In genomic region chr4:102828497-102828808, GRCh38 we compare ENCODE assay signal across 10 cellular contexts. TPM values are rescaled to one million over a fixed set of nuclear protein-coding genes. Genes with fewer than 3 reads are reported as not detected.
DNase-seq lines count a peak whose midpoint lies in the region; ATAC-seq, FAIRE-seq and TF ChIP-seq lines count a peak whose summit lies in the region.
"Had no signal": no experiment of that assay in that cellular context is flagged by ENCODE, and none has a peak within 500 bp of the region (broad histone marks: within the 10 kb centered on the region; RNA-seq: fewer than 3 reads in every experiment).

No MANE protein-coding gene starts in this region.

- TF ChIP-seq RAD21 in SK-N-SH (IDR thresholded peaks at IDR 0.05; ENCODE audit: low read length) (no peak), HepG2 (CRISPR knock-in tag; IDR thresholded peaks at IDR 0.05) (no peak)

- H4K20me1 ChIP-seq in SK-N-SH (ENCODE audit: insufficient read depth), result peaks cover 32% of the 10 kb centered on the region
- H4K20me1 ChIP-seq in HepG2 (ENCODE audit: insufficient read depth, low read length), result peaks cover 34% of the 10 kb centered on the region

- H3K27ac Mint-ChIP-seq in CD14-positive monocyte, result no peak overlapping the region
- H3K27ac Mint-ChIP-seq: HFFc6, type B pancreatic cell had no signal

- H3K27me3 ChIP-seq in SK-N-SH (ENCODE audit: insufficient read depth), result no peaks in the 10 kb centered on the region
- no peaks in the 10 kb centered on the region for H3K27me3 ChIP-seq in body of pancreas
- H3K27me3 ChIP-seq in HepG2 (ENCODE audit: control insufficient read depth in 1 of 2, insufficient read depth in 2 of 2, low read length in 2 of 2), result peaks cover 0 to 2% of the 10 kb centered on the region in 2 experiments; a peak in 1 of 5 replicates
- no peaks in the 10 kb centered on the region for H3K27me3 ChIP-seq in transverse colon

- POLR2A ChIA-PET in SK-N-SH (lab: Yijun Ruan, JAX) (interaction anchor here (0.7 to 4.4 kb wide), 10 partner anchors 9 to 1481 kb away, joined by 3 to 85 read pairs (median 4); partner anchors contain the start of genes CISD2, MANBA and PPP3CA), HepG2 (lab: Yijun Ruan, JAX) (interaction anchor here (0.7 to 3.4 kb wide), 37 partner anchors 8 to 386 kb away, joined by 3 to 121 read pairs (median 8); partner anchors contain the start of genes BDH2, CISD2, MANBA and NFKB1)

- H3K9ac ChIP-seq in SK-N-SH (peak overlapping the region; percentile 100), HepG2 (ENCODE audit: insufficient read depth, low read depth, low read length) (peak overlapping the region; percentile 98)

- no peak for TF ChIP-seq CTCF in SK-N-SH (IDR thresholded peaks at IDR 0.05)
- TF ChIP-seq CTCF in body of pancreas (IDR thresholded peaks at IDR 0.05), result no peak
- TF ChIP-seq CTCF in HepG2 (CRISPR knock-in tag; IDR thresholded peaks at IDR 0.05), result no peak
- peak in 1 of 5 experiments; percentile 14 for TF ChIP-seq CTCF in transverse colon (IDR thresholded peaks at IDR 0.05)
- TF ChIP-seq CTCF in CD14-positive monocyte (IDR thresholded peaks at IDR 0.05), result no peak

- CTCF ChIA-PET in SK-N-SH (lab: Yijun Ruan, JAX) (interaction anchor here (0.8 to 2.0 kb wide), 5 partner anchors 11 to 181 kb away, joined by 3 to 8 read pairs (median 5); no protein-coding TSS in a partner anchor), HepG2 (lab: Yijun Ruan, JAX; ENCODE audit: low intra/inter-chr PET ratio, low total read pairs) (no interaction called here)

- peak overlapping the region; percentile 85 for H3K4me2 ChIP-seq in SK-N-SH
- peak overlapping the region; percentile 88 for H3K4me2 ChIP-seq in HepG2 (ENCODE audit: low read depth, low read length)

- H3K4me1 Mint-ChIP-seq in CD14-positive monocyte, result peaks cover 24% of the 10 kb centered on the region

- in situ Hi-C loops in HepG2 (cut with HindIII; ENCODE audit: extremely low pct_ligation_motif_present, low pct_unique_long_range_greater_than_20kb), result loop anchor here (5.0 kb wide), 1 partner anchor 39 kb away; the partner anchor contains the start of gene CISD2
- in situ Hi-C loops in transverse colon (cut with MboI; ENCODE audit: low pct_ligation_motif_present in 1 of 4, low pct_unique_long_range_greater_than_20kb in 1 of 4, low sequenced_read_pairs in 3 of 4), result loop anchor here in 1 of 4 donors (25.0 kb wide), 1 partner anchor 184 kb away; the partner anchor contains the start of gene SLC9B1

- H3K36me3 ChIP-seq in SK-N-SH (replicated peaks in 1 of 2; ENCODE audit: control insufficient read depth in 1 of 2, insufficient read depth in 2 of 2, low read length in 1 of 2) (peaks cover 13 to 18% of the 10 kb centered on the region in 2 experiments), body of pancreas (replicated peaks in 1 of 2; ENCODE audit: insufficient read depth in 1 of 2, low read depth in 2 of 2) (no peaks in the 10 kb centered on the region), HepG2 (replicated peaks in 1 of 2; ENCODE audit: control insufficient read depth in 1 of 2, insufficient read depth in 2 of 2, low read length in 2 of 2) (0 out of 5 replicates have a peak, but pooled peaks cover 0 to 5% of the 10 kb centered on the region in 2 experiments), transverse colon (no peaks in the 10 kb centered on the region)

- H3K27ac ChIP-seq in SK-N-SH (ENCODE audit: low read depth in 2 of 2, low read length in 1 of 2) (peak overlapping the region; percentile 100), body of pancreas (peak overlapping the region; percentile 99 to 100 (median 100)), HepG2 (ENCODE audit: extremely low read length, insufficient read depth, low read length) (peak overlapping the region; percentile 97), transverse colon (peak overlapping the region; percentile 99 to 100 (median 100))

- peaks cover 0 to 3% (median 0%) of the 10 kb centered on the region in 7 donors for H3K9me3 Mint-ChIP-seq in CD14-positive monocyte
- H3K9me3 Mint-ChIP-seq: HFFc6, type B pancreatic cell had no signal

- BruUV-seq in HepG2 (replicated peaks; lab: Mats Ljungman, UMichigan), result TSS peak; percentile 83

- H3K36me3 Mint-ChIP-seq in CD14-positive monocyte, result no peaks in the 10 kb centered on the region

- H3K4me3 Mint-ChIP-seq in CD14-positive monocyte, result peak overlapping the region in 1 of 2 donors; percentile 97
- H3K4me3 Mint-ChIP-seq: HFFc6, type B pancreatic cell had no signal

- H3K4me1 ChIP-seq in SK-N-SH (ENCODE audit: control insufficient read depth in 1 of 2, insufficient read depth in 2 of 2, low read depth in 1 of 2, low read length in 1 of 2) (peaks cover 9 to 11% of the 10 kb centered on the region in 2 experiments; a peak in 3 of 4 replicates), body of pancreas (peaks cover 29% of the 10 kb centered on the region), HepG2 (ENCODE audit: insufficient read depth, low read length) (peaks cover 42% of the 10 kb centered on the region), transverse colon (peaks cover 7 to 26% (median 24%) of the 10 kb centered on the region in 4 donors)

- WGBS in SK-N-SH (ENCODE audit: low lambda C conversion rate), result 0% methylated on average over 4 of the region's 4 CpGs
- WGBS in body of pancreas, 2 donors, result 0 to 1% methylated on average over 4 of the region's 4 CpGs
- 0% methylated on average over 4 of the region's 4 CpGs for WGBS in HepG2 (ENCODE audit: low lambda C conversion rate)
- 0% methylated on average over 4 of the region's 4 CpGs; no CpG with 5 or more reads in 1 of the 2 donors for WGBS in transverse colon (ENCODE audit: low coverage in 1 of 2), 2 donors

- H3K27me3 Mint-ChIP-seq in CD14-positive monocyte (ENCODE audit: low read depth in 3 of 3), result no peaks in the 10 kb centered on the region
- H3K27me3 Mint-ChIP-seq: type B pancreatic cell had no signal

- H3F3A ChIP-seq in SK-N-SH (replicated peaks; ENCODE audit: insufficient read depth), result peaks cover 35% of the 10 kb centered on the region

- H3K4me3 ChIP-seq in SK-N-SH (ENCODE audit: low read depth in 2 of 2, low read length in 1 of 2) (peak overlapping the region; percentile 84 to 92), body of pancreas (peak overlapping the region; percentile 18 to 32), HepG2 (replicated peaks in 1 of 3; ENCODE audit: insufficient read depth in 1 of 3, low read depth in 2 of 3, low read length in 3 of 3) (peak overlapping the region; percentile 58 to 92 (median 59)), transverse colon (peak overlapping the region; percentile 41 to 98 (median 91))

- intact Hi-C loops in body of pancreas (cut with DNase I) (no loop called here), HepG2 (cut with micrococcal nuclease; ENCODE audit: unreplicated experiment) (loop anchor here (1.0 to 5.0 kb wide), 5 partner anchors 41 to 326 kb away; partner anchors contain the start of genes MANBA and NFKB1), transverse colon (cut with DNase I; ENCODE audit: low total_unique reads) (no loop called here), CD14-positive monocyte (cut with micrococcal nuclease) (loop anchor here (2.0 to 10.0 kb wide), 5 partner anchors 39 to 144 kb away; partner anchors contain the start of genes CISD2 (in 2 of the 2) and MANBA (in 1 of the 2))

- H2AFZ ChIP-seq in SK-N-SH (ENCODE audit: low read depth) (peak overlapping the region; percentile 78), HepG2 (ENCODE audit: low read length) (peak overlapping the region; percentile 22)

- H3K79me2 ChIP-seq in SK-N-SH (ENCODE audit: insufficient read depth) (peaks cover 55% of the 10 kb centered on the region), HepG2 (ENCODE audit: insufficient read depth, low read length) (peaks cover 47% of the 10 kb centered on the region)

- TF ChIP-seq EP300 in SK-N-SH (IDR thresholded peaks at IDR 0.05; ENCODE audit: borderline replicate concordance in 1 of 2, low read depth in 1 of 2, low read length in 1 of 2), result no peak
- no peak for TF ChIP-seq EP300 in HepG2 (IDR thresholded peaks at IDR 0.05; ENCODE audit: low read depth in 2 of 2, low read length in 2 of 2)
- no peak for TF ChIP-seq EP300 in HepG2 (CRISPR knock-in tag; IDR thresholded peaks at IDR 0.05; ENCODE audit: borderline replicate concordance)
- TF ChIP-seq EP300 in transverse colon (IDR thresholded peaks at IDR 0.05; ENCODE audit: low read depth), result no peak

- H3K9me2 ChIP-seq in SK-N-SH, result no peaks in the 10 kb centered on the region

- H3K9me3 ChIP-seq in SK-N-SH, result no peaks in the 10 kb centered on the region
- no peaks in the 10 kb centered on the region for H3K9me3 ChIP-seq in body of pancreas
- no peaks in the 10 kb centered on the region for H3K9me3 ChIP-seq in HepG2 (ENCODE audit: low read length)
- no peaks in the 10 kb centered on the region for H3K9me3 ChIP-seq in transverse colon

- no peak for TF ChIP-seq POLR2A in body of pancreas (IDR thresholded peaks at IDR 0.05)
- TF ChIP-seq POLR2A in HepG2 (IDR thresholded peaks at IDR 0.05; ENCODE audit: insufficient read depth in 1 of 2, low read depth in 2 of 2, low read length in 2 of 2), result no peak
- TF ChIP-seq POLR2A in transverse colon (IDR thresholded peaks at IDR 0.05), result no peak

- DNase-seq in SK-N-SH (no peak), body of pancreas (no peak), HepG2 (ENCODE audit: low spot score) (no peak), transverse colon (no peak), CD14-positive monocyte (ENCODE audit: low spot score) (no peak), amniotic stem cell (lab: John Stamatoyannopoulos, UW) (no peak)

- no peak for FAIRE-seq in HepG2 (lab: Jason Lieb, UNC)

- ATAC-seq in SK-N-SH treated with all-trans-retinoic acid at 6 μM for 48 hours (no peak), body of pancreas (no peak), HepG2 (no peak), GM19467 (IDR thresholded peaks at IDR 0.05; ENCODE audit: unreplicated experiment) (no peak)

RNA-seq across cellular contexts. Expression of gene UBE2D3, which starts 1.1 kb away (rescaled TPM):
- polyA plus RNA-seq in SK-N-SH (2012; rRNA removed) (199 and 216 TPM in 2 replicates), HepG2 (2011; rRNA removed) (217 and 293 TPM in 2 replicates), CD14-positive monocyte (100 to 1,000 TPM; 457 to 499 TPM)
- polyA plus RNA-seq in SK-N-SH (2012; cell fraction: cytosol; rRNA removed), result 218 and 251 TPM in 2 replicates
- polyA plus RNA-seq in SK-N-SH (2012; cell fraction: nucleus; rRNA removed), result 216 and 236 TPM in 2 replicates
- total RNA-seq in body of pancreas (100 to 1,000 TPM; 149 to 323 TPM), HepG2 (2016; rRNA removed; fragmentation: Illumina TruSeq; extraction: Trizol) (224 and 265 TPM in 2 replicates), transverse colon (100 to 1,000 TPM; 154 to 316 (median 267) TPM)
- 200 and 234 TPM in 2 replicates for total RNA-seq in HepG2 (2016; cell fraction: cytosol; rRNA removed; fragmentation: Illumina TruSeq; extraction: Trizol; ENCODE audit: low read depth)
- 227 and 267 TPM in 2 replicates for total RNA-seq in HepG2 (2016; cell fraction: insoluble cytoplasmic fraction; rRNA removed; fragmentation: Illumina TruSeq; extraction: Trizol)
- 313 and 352 TPM in 2 replicates for total RNA-seq in HepG2 (2016; cell fraction: membrane; rRNA removed; fragmentation: Illumina TruSeq; extraction: Trizol)
- 161 and 168 TPM in 2 replicates for total RNA-seq in HepG2 (2016; cell fraction: nucleus; rRNA removed; fragmentation: Illumina TruSeq; extraction: Trizol)
- 183 and 224 TPM in 2 replicates for polyA plus RNA-seq in HepG2 (2011; cell fraction: cytosol; rRNA removed)
- polyA plus RNA-seq in HepG2 (2011; cell fraction: nucleus; rRNA removed), result 279 and 296 TPM in 2 replicates
- polyA plus RNA-seq in HepG2 (2012), result 192 and 199 TPM in 2 replicates
- 303 and 369 TPM in 2 replicates for polyA plus RNA-seq in HepG2 (2016; cell fraction: cytosol; fragmentation: Illumina TruSeq; extraction: Trizol; ENCODE audit: low read depth)
- polyA plus RNA-seq in HepG2 (2016; cell fraction: insoluble cytoplasmic fraction; fragmentation: Illumina TruSeq; extraction: Trizol; ENCODE audit: low read depth), result 331 and 333 TPM in 2 replicates
- 340 and 387 TPM in 2 replicates for polyA plus RNA-seq in HepG2 (2016; cell fraction: membrane; fragmentation: Illumina TruSeq; extraction: Trizol; ENCODE audit: low read depth)
- polyA plus RNA-seq in HepG2 (2016; cell fraction: nucleus; fragmentation: Illumina TruSeq; extraction: Trizol; ENCODE audit: insufficient read depth, low read depth), result 220 and 222 TPM in 2 replicates
- 111 and 172 TPM in 2 replicates for polyA minus RNA-seq in HepG2 (2011; rRNA and poly(A)+ RNA removed; ENCODE audit: low replicate concordance)
- polyA minus RNA-seq in HepG2 (2011; cell fraction: cytosol; rRNA and poly(A)+ RNA removed), result 129 and 148 TPM in 2 replicates
- polyA minus RNA-seq in HepG2 (2011; cell fraction: nucleus; rRNA and poly(A)+ RNA removed), result 307 and 340 TPM in 2 replicates

RNA-seq across cellular contexts. Expression of gene CISD2, which starts 40.3 kb away (rescaled TPM):
- 21.4 and 23.1 TPM in 2 replicates for polyA plus RNA-seq in SK-N-SH (2012; rRNA removed)
- polyA plus RNA-seq in SK-N-SH (2012; cell fraction: cytosol; rRNA removed), result 29.7 and 39.9 TPM in 2 replicates
- polyA plus RNA-seq in SK-N-SH (2012; cell fraction: nucleus; rRNA removed), result 3.7 and 5.9 TPM in 2 replicates
- 10 to 100 TPM in 1 of 2 donors, 1 to 10 TPM in 1; 4.0 to 23.6 TPM for total RNA-seq in body of pancreas
- total RNA-seq in HepG2 (2016; rRNA removed; fragmentation: Illumina TruSeq; extraction: Trizol), result 35.5 and 37.7 TPM in 2 replicates
- 44.0 and 52.2 TPM in 2 replicates for total RNA-seq in HepG2 (2016; cell fraction: cytosol; rRNA removed; fragmentation: Illumina TruSeq; extraction: Trizol; ENCODE audit: low read depth)
- 36.2 and 41.7 TPM in 2 replicates for total RNA-seq in HepG2 (2016; cell fraction: insoluble cytoplasmic fraction; rRNA removed; fragmentation: Illumina TruSeq; extraction: Trizol)
- 50.6 and 52.5 TPM in 2 replicates for total RNA-seq in HepG2 (2016; cell fraction: membrane; rRNA removed; fragmentation: Illumina TruSeq; extraction: Trizol)
- total RNA-seq in HepG2 (2016; cell fraction: nucleus; rRNA removed; fragmentation: Illumina TruSeq; extraction: Trizol), result 19.8 and 23.3 TPM in 2 replicates
- 23.4 and 24.5 TPM in 2 replicates for polyA plus RNA-seq in HepG2 (2011; rRNA removed)
- polyA plus RNA-seq in HepG2 (2011; cell fraction: cytosol; rRNA removed), result 12.7 and 14.1 TPM in 2 replicates
- 3.9 and 5.2 TPM in 2 replicates for polyA plus RNA-seq in HepG2 (2011; cell fraction: nucleus; rRNA removed)
- polyA plus RNA-seq in HepG2 (2012), result 40.0 and 43.1 TPM in 2 replicates
- 65.0 and 79.1 TPM in 2 replicates for polyA plus RNA-seq in HepG2 (2016; cell fraction: cytosol; fragmentation: Illumina TruSeq; extraction: Trizol; ENCODE audit: low read depth)
- polyA plus RNA-seq in HepG2 (2016; cell fraction: insoluble cytoplasmic fraction; fragmentation: Illumina TruSeq; extraction: Trizol; ENCODE audit: low read depth), result 46.6 and 50.9 TPM in 2 replicates
- 52.5 and 57.2 TPM in 2 replicates for polyA plus RNA-seq in HepG2 (2016; cell fraction: membrane; fragmentation: Illumina TruSeq; extraction: Trizol; ENCODE audit: low read depth)
- 52.6 and 60.4 TPM in 2 replicates for polyA plus RNA-seq in HepG2 (2016; cell fraction: nucleus; fragmentation: Illumina TruSeq; extraction: Trizol; ENCODE audit: insufficient read depth, low read depth)
- 25.6 and 28.4 TPM in 2 replicates for polyA minus RNA-seq in HepG2 (2011; rRNA and poly(A)+ RNA removed; ENCODE audit: low replicate concordance)
- 13.2 and 14.0 TPM in 2 replicates for polyA minus RNA-seq in HepG2 (2011; cell fraction: cytosol; rRNA and poly(A)+ RNA removed)
- polyA minus RNA-seq in HepG2 (2011; cell fraction: nucleus; rRNA and poly(A)+ RNA removed), result 5.6 and 6.4 TPM in 2 replicates
- total RNA-seq in transverse colon, result 10 to 100 TPM in 2 of 4 donors, 1 to 10 TPM in 2; 1.2 to 13.9 (median 10.8) TPM
- 10 to 100 TPM; 29.1 to 30.2 TPM for polyA plus RNA-seq in CD14-positive monocyte

Comparison
In these comparisons a context has a peak if more than half of its experiments do, and no peak if none do; other contexts are left out.
1. H3K4me3 ChIP-seq: peak in every context shown above with its lines; median percentile 91 in transverse colon; 88 in SK-N-SH; 59 in HepG2; 25 in body of pancreas.
2. intact Hi-C loops: an anchor here in HepG2 (1.0 to 5.0 kb wide) and CD14-positive monocyte (2.0 to 10.0 kb wide); none called in body of pancreas and transverse colon.